ENCODE assay signal across 13 cellular contexts in the genomic region with DNA sequence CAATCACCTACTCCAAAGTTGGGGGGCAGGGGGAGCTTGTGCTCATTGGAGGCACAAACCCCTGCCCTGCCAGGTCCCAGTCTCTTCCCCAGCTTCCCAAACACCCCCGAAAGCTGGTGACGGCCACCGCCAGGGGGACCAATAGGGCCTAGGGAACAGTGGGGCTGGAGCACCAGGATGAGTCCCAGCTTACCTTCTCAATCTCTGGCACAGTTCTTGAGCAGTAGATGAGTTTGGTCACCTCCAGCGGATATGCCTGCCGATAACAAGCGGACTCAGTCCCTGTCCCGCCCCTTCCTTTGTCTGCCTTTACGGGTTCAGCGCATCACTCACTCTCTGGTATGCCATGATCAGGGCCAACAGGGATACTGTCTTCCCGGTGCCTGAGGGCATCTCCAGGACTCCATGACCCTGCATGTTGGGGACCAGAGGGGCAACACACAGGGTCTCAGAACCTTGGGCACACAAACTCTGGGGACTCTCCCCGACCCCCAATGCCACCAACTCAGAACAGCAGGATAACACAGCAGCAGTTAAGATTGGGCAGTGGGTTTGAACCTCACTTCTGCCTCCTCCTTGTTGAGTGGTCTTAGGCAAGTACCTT. TPM values are rescaled to one million over a fixed set of nuclear protein-coding genes. Genes with fewer than 3 reads are reported as not detected.
DNase-seq lines count a peak whose midpoint lies in the region; ATAC-seq and TF ChIP-seq lines count a peak whose summit lies in the region.
"Had no signal": no experiment of that assay in that cellular context is flagged by ENCODE, and none has a peak within 500 bp of the region (broad histone marks: within the 10 kb centered on the region; RNA-seq: fewer than 3 reads in every experiment).

No MANE protein-coding gene starts in this region.

- peaks cover 15% of the 10 kb centered on the region for H3K4me1 Mint-ChIP-seq in GM23338
- peaks cover 16% of the 10 kb centered on the region for H3K4me1 Mint-ChIP-seq in activated CD8-positive, alpha-beta T cell treated with anti-CD3 and anti-CD28 coated beads, Interleukin-2, amount 10 ng/mL, durations not matched to agents 7 days and 5 days (ENCODE audit: low read depth)

- H3K27ac Mint-ChIP-seq in GM23338 = no peak overlapping the region
- H3K27ac Mint-ChIP-seq in activated CD8-positive, alpha-beta T cell treated with anti-CD3 and anti-CD28 coated beads, Interleukin-2, amount 10 ng/mL, durations not matched to agents 7 days and 5 days = no peak overlapping the region

- peaks cover 31 to 42% (median 34%) of the 10 kb centered on the region in 10 experiments for H3K4me1 ChIP-seq in BLaER1 treated with 17β-estradiol and CSF1 and Interleukin-3, amounts not matched to agents 10 nM and 100 nM
- H3K4me1 ChIP-seq in GM23338 (ENCODE audit: insufficient read depth) = peaks cover 10% of the 10 kb centered on the region; the same call in 1 of the 2 replicates
- H3K4me1 ChIP-seq in mesodermal cell (ENCODE audit: control insufficient read depth, insufficient read depth, low read length, poor library complexity, severe bottlenecking) = peaks cover 3% of the 10 kb centered on the region

- peak overlapping the region; percentile 69 for H3K4me3 Mint-ChIP-seq in GM23338
- peak overlapping the region; percentile 43 for H3K4me3 Mint-ChIP-seq in activated CD8-positive, alpha-beta T cell treated with anti-CD3 and anti-CD28 coated beads, Interleukin-2, amount 10 ng/mL, durations not matched to agents 7 days and 5 days

- H3F3A ChIP-seq in GM23338 (replicated peaks; ENCODE audit: low read depth) = peaks cover 6% of the 10 kb centered on the region

- H3K9ac ChIP-seq in BLaER1 treated with 17β-estradiol and CSF1 and Interleukin-3, amounts not matched to agents 10 nM and 100 nM = peak overlapping the region in 1 of 11 experiments; percentile 83; a peak in 3 of 22 replicates

- peaks cover 21% of the 10 kb centered on the region for H3K36me3 Mint-ChIP-seq in GM23338 (ENCODE audit: low read depth)
- peaks cover 6% of the 10 kb centered on the region for H3K36me3 Mint-ChIP-seq in activated CD8-positive, alpha-beta T cell treated with anti-CD3 and anti-CD28 coated beads, Interleukin-2, amount 10 ng/mL, durations not matched to agents 7 days and 5 days (ENCODE audit: low read depth)

- H3K27me3 ChIP-seq in BLaER1 treated with 17β-estradiol and CSF1 and Interleukin-3, amounts not matched to agents 10 nM and 100 nM = no peaks in the 10 kb centered on the region
- no peaks in the 10 kb centered on the region for H3K27me3 ChIP-seq in GM23338 (ENCODE audit: insufficient read depth)

- peaks cover 18% of the 10 kb centered on the region for H3K27me3 Mint-ChIP-seq in GM23338 (ENCODE audit: insufficient read depth, low read depth, poor library complexity)
- no peaks in the 10 kb centered on the region for H3K27me3 Mint-ChIP-seq in activated CD8-positive, alpha-beta T cell treated with anti-CD3 and anti-CD28 coated beads, Interleukin-2, amount 10 ng/mL, durations not matched to agents 7 days and 5 days (ENCODE audit: low read depth)

- DNase-seq in GM23338 (ENCODE audit: low spot score) (peak; percentile 40), Ammon's horn (ENCODE audit: low spot score) (no peak), NCI-H526 treated with DMSO at 0.1 percent for 48 hours (lab: John Stamatoyannopoulos, UW) (no peak)
- DNase-seq in activated CD8-positive, alpha-beta T cell treated with anti-CD3 and anti-CD28 coated beads, Interleukin-2, amount 10 ng/mL, durations not matched to agents 7 days and 5 days = no peak
- DNase-seq: activated naive CD4-positive, alpha-beta T cell treated with Interleukin-2 at 50 U/mL for 16 hours; NCI-H510A treated with DMSO at 0.1 percent for 48 hours; T-helper 17 cell had no signal

- H3K9me2 ChIP-seq in GM23338 (ENCODE audit: insufficient read depth) = no peaks in the 10 kb centered on the region

- peaks cover 8 to 26% (median 18%) of the 10 kb centered on the region in 11 experiments; a peak in 18 of 22 replicates for H3K36me3 ChIP-seq in BLaER1 treated with 17β-estradiol and CSF1 and Interleukin-3, amounts not matched to agents 10 nM and 100 nM
- peaks cover 17% of the 10 kb centered on the region for H3K36me3 ChIP-seq in GM23338 (ENCODE audit: insufficient read depth)
- H3K36me3 ChIP-seq in mesodermal cell (ENCODE audit: control insufficient read depth, insufficient read depth, low read length) = peaks cover 47% of the 10 kb centered on the region

- CTCF ChIA-PET in activated CD8-positive, alpha-beta T cell treated with anti-CD3 and anti-CD28 coated beads, Interleukin-2, amount 10 ng/mL, durations not matched to agents 7 days and 5 days (lab: Charles Lee) = interaction anchor here (0.9 kb wide), 1 partner anchor 35 kb away, joined by 3 read pairs; no protein-coding TSS in a partner anchor

- H3K27ac ChIP-seq in BLaER1 treated with 17β-estradiol and CSF1 and Interleukin-3, amounts not matched to agents 10 nM and 100 nM = no peak overlapping the region
- H3K27ac ChIP-seq in GM23338 (ENCODE audit: low read depth) (no peak overlapping the region), mesodermal cell (ENCODE audit: low read depth, low read length, severe bottlenecking) (no peak overlapping the region)

- no peaks in the 10 kb centered on the region for H3K9me3 Mint-ChIP-seq in GM23338
- H3K9me3 Mint-ChIP-seq in activated CD8-positive, alpha-beta T cell treated with anti-CD3 and anti-CD28 coated beads, Interleukin-2, amount 10 ng/mL, durations not matched to agents 7 days and 5 days (ENCODE audit: insufficient read depth) = no peaks in the 10 kb centered on the region

- POLR2A ChIA-PET in activated CD8-positive, alpha-beta T cell treated with anti-CD3 and anti-CD28 coated beads, Interleukin-2, amount 10 ng/mL, durations not matched to agents 7 days and 5 days (lab: Charles Lee) = no interaction called here

- TF ChIP-seq CTCF in GM23338 (conservative IDR thresholded peaks at IDR 0.05; ENCODE audit: low read depth in 2 of 2) = peak; percentile 29 to 57

- WGBS in mesodermal cell (ENCODE audit: insufficient coverage in 2 of 2), 2 experiments = 89 to 91% methylated on average over 9 of the region's 11 CpGs

- H3K4me2 ChIP-seq in BLaER1 treated with 17β-estradiol and CSF1 and Interleukin-3, amounts not matched to agents 10 nM and 100 nM = peak overlapping the region; percentile 87 to 99 (median 95); a peak in 20 of 22 replicates
- peak overlapping the region; percentile 92 for H3K4me2 ChIP-seq in GM23338

- peaks cover 0 to 4% (median 0%) of the 10 kb centered on the region in 11 experiments; a peak in 2 of 22 replicates for H4K20me1 ChIP-seq in BLaER1 treated with 17β-estradiol and CSF1 and Interleukin-3, amounts not matched to agents 10 nM and 100 nM
- H4K20me1 ChIP-seq in GM23338 (replicated peaks; ENCODE audit: insufficient read depth) = peaks cover 14% of the 10 kb centered on the region; the same call in 1 of the 2 replicates

- H2AFZ ChIP-seq in GM23338 = no peak overlapping the region

- ATAC-seq in GM23338 = no peak
- no peak for ATAC-seq in activated CD8-positive, alpha-beta T cell treated with anti-CD3 and anti-CD28 coated beads, Interleukin-2, amount 10 ng/mL, durations not matched to agents 7 days and 5 days
- ATAC-seq in HG02840 (IDR thresholded peaks at IDR 0.05; ENCODE audit: low FRiP score, unreplicated experiment) = no peak
- no peak for ATAC-seq in HG03039 (IDR thresholded peaks at IDR 0.05; ENCODE audit: unreplicated experiment)
- ATAC-seq: T-helper 17 cell had no signal

- H3K9me3 ChIP-seq in BLaER1 treated with 17β-estradiol and CSF1 and Interleukin-3, amounts not matched to agents 10 nM and 100 nM (replicated peaks in 1 of 11) = no peaks in the 10 kb centered on the region
- H3K9me3 ChIP-seq in mesodermal cell (ENCODE audit: control insufficient read depth, low read length) = no peaks in the 10 kb centered on the region

- peaks cover 25% of the 10 kb centered on the region for H3K79me2 ChIP-seq in GM23338 (replicated peaks; ENCODE audit: insufficient read depth)

- no peak overlapping the region; a peak in 1 of 20 replicates for H3K4me3 ChIP-seq in BLaER1 treated with 17β-estradiol and CSF1 and Interleukin-3, amounts not matched to agents 10 nM and 100 nM
- H3K4me3 ChIP-seq in GM23338 (peak overlapping the region; percentile 89), mesodermal cell (ENCODE audit: extremely low read depth, insufficient read depth, low read length, poor library complexity, severe bottlenecking) (peak overlapping the region; percentile 84)

TF ChIP-seq in GM23338, 12 proteins besides CTCF, POLR2A, EP300 and RAD21 (continues in another document):
- TF ChIP-seq EZH2 (IDR thresholded peaks at IDR 0.05; ENCODE audit: low read depth, unreplicated experiment) = no peak

RNA-seq across cellular contexts. Expression of gene ERCC2, which starts 1.5 kb away (rescaled TPM):
- total RNA-seq in GM23338 (2014; rRNA removed; shearing (Covaris generic)) = 81.1 and 84.7 TPM in 2 replicates
- polyA plus RNA-seq in GM23338 (2016; fragmentation: Nextera tagmentation; extraction: Ambion mirVana) = 33.3 and 39.4 TPM in 2 replicates
- total RNA-seq in activated CD8-positive, alpha-beta T cell treated with anti-CD3 and anti-CD28 coated beads, Interleukin-2, amount 10 ng/mL, durations not matched to agents 7 days and 5 days = 10 to 100 TPM; 23.7 to 24.4 TPM
- 45.0 TPM for polyA plus RNA-seq in mesodermal cell (2013, experiment 1 of 2)
- 40.2 TPM for polyA plus RNA-seq in mesodermal cell (2013, experiment 2 of 2)

RNA-seq across cellular contexts. Expression of gene KLC3, which starts 28.3 kb away (rescaled TPM):
- 4.2 and 6.4 TPM in 2 replicates for total RNA-seq in GM23338 (2014; rRNA removed; shearing (Covaris generic))
- 2.8 and 3.1 TPM in 2 replicates for polyA plus RNA-seq in GM23338 (2016; fragmentation: Nextera tagmentation; extraction: Ambion mirVana)
- not detected for total RNA-seq in activated CD8-positive, alpha-beta T cell treated with anti-CD3 and anti-CD28 coated beads, Interleukin-2, amount 10 ng/mL, durations not matched to agents 7 days and 5 days
- polyA plus RNA-seq in mesodermal cell (2013, experiment 1 of 2) = 0.70 TPM
- polyA plus RNA-seq in mesodermal cell (2013, experiment 2 of 2) = 0.76 TPM
- total RNA-seq: T-helper 17 cell had no signal

RNA-seq across cellular contexts. Expression of gene PPP1R13L, which starts 36.0 kb away (rescaled TPM):
- 9.6 and 11.3 TPM in 2 replicates for total RNA-seq in GM23338 (2014; rRNA removed; shearing (Covaris generic))
- polyA plus RNA-seq in GM23338 (2016; fragmentation: Nextera tagmentation; extraction: Ambion mirVana) = 12.9 and 15.5 TPM in 2 replicates
- 10 to 100 TPM; 11.8 to 13.4 TPM for total RNA-seq in activated CD8-positive, alpha-beta T cell treated with anti-CD3 and anti-CD28 coated beads, Interleukin-2, amount 10 ng/mL, durations not matched to agents 7 days and 5 days
- polyA plus RNA-seq in mesodermal cell (2013, experiment 1 of 2) = 32.4 TPM
- 27.7 TPM for polyA plus RNA-seq in mesodermal cell (2013, experiment 2 of 2)

RNA-seq across cellular contexts. Expression of gene POLR1G, which starts 37.6 kb away (rescaled TPM):
- 33.0 and 34.1 TPM in 2 replicates for total RNA-seq in GM23338 (2014; rRNA removed; shearing (Covaris generic))
- polyA plus RNA-seq in GM23338 (2016; fragmentation: Nextera tagmentation; extraction: Ambion mirVana) = 85.9 and 91.1 TPM in 2 replicates
- total RNA-seq in activated CD8-positive, alpha-beta T cell treated with anti-CD3 and anti-CD28 coated beads, Interleukin-2, amount 10 ng/mL, durations not matched to agents 7 days and 5 days = 10 to 100 TPM in 1 of 2 experiments, 1 to 10 TPM in 1; 9.5 to 10.6 TPM
- 5.2 TPM for polyA plus RNA-seq in mesodermal cell (2013, experiment 1 of 2)
- 4.6 TPM for polyA plus RNA-seq in mesodermal cell (2013, experiment 2 of 2)

RNA-seq across cellular contexts. Expression of gene CKM, which starts 46.2 kb away (rescaled TPM):
- total RNA-seq in GM23338 (2014; rRNA removed; shearing (Covaris generic)) = not detected in 2 replicates
- polyA plus RNA-seq in GM23338 (2016; fragmentation: Nextera tagmentation; extraction: Ambion mirVana) = 0.47 TPM in 1 of 2 replicates, not detected in the other
- not detected for total RNA-seq in activated CD8-positive, alpha-beta T cell treated with anti-CD3 and anti-CD28 coated beads, Interleukin-2, amount 10 ng/mL, durations not matched to agents 7 days and 5 days
- 0.18 TPM for polyA plus RNA-seq in mesodermal cell (2013, experiment 1 of 2)
- not detected for polyA plus RNA-seq in mesodermal cell (2013, experiment 2 of 2)
- total RNA-seq: epithelial cell of proximal tubule, renal cortical epithelial cell, T-helper 17 cell had no signal

Comparison
In these comparisons a context has a peak if more than half of its experiments do, and no peak if none do; other contexts are left out.
1. H3K4me3 ChIP-seq: peak in GM23338 (single experiment) and mesodermal cell (single experiment); none in BLaER1 treated with 17β-estradiol and CSF1 and Interleukin-3, amounts not matched to agents 10 nM and 100 nM (0 of 10).